9 cellular contexts compared by ENCODE assay signal in the genomic region with DNA sequence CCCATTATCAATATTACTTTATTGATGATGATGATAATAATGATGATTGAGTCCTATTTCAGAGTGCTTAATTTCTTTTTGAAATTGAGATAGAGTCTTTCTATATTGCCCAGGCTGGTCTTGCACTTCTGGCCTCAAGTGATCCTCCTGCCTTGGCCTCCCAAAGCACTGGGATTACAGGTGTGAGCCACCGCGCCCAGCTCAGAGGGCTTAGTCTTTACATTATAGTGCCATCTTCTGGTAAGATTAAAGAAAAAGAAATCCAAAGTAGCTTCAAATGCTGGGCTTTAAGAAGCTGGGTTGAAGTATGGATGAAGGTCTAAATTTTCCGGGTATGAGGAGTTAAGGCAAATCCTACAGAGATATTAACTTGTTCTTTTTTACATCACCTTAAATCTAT. TPM values are rescaled to one million over a fixed set of nuclear protein-coding genes. Genes with fewer than 3 reads are reported as not detected.
DNase-seq lines count a peak whose midpoint lies in the region; ATAC-seq, FAIRE-seq and TF ChIP-seq lines count a peak whose summit lies in the region.
"Had no signal": no experiment of that assay in that cellular context is flagged by ENCODE, and none has a peak within 500 bp of the region (broad histone marks: within the 10 kb centered on the region; RNA-seq: fewer than 3 reads in every experiment).

No MANE protein-coding gene starts in this region.

- H3K4me1 ChIP-seq in A549 (no peaks in the 10 kb centered on the region), OCI-LY3 (ENCODE audit: low read length) (peaks cover 29% of the 10 kb centered on the region), ascending aorta (peaks cover 0 to 10% of the 10 kb centered on the region in 2 donors)

- TF ChIP-seq RAD21 in A549 (conservative IDR thresholded peaks at IDR 0.05 in 1 of 2, IDR thresholded peaks at IDR 0.05 in 1 of 2), result peak; percentile 47 to 55; a peak in 4 of 5 replicates

- intact Hi-C loops in ascending aorta (cut with DNase I), result loop anchor here (5.0 kb wide), 2 partner anchors 114 to 189 kb away; partner anchors contain the start of genes GIPC1 and NDUFB7

- peak; percentile 46 for TF ChIP-seq CTCF in A549 (IDR thresholded peaks at IDR 0.05)
- TF ChIP-seq CTCF in GM12873 (IDR thresholded peaks at IDR 0.05; ENCODE audit: insufficient read depth, low read depth, low read length, missing control alignments), result peak; percentile 31
- TF ChIP-seq CTCF in OCI-LY3 (IDR thresholded peaks at IDR 0.05; ENCODE audit: low read depth, low read length), result peak; percentile 80
- peak; percentile 21 for TF ChIP-seq CTCF in cardiac fibroblast (IDR thresholded peaks at IDR 0.05; ENCODE audit: low read depth, low read length)
- no peak for TF ChIP-seq CTCF in ascending aorta (IDR thresholded peaks at IDR 0.05)

- H3K27me3 ChIP-seq in OCI-LY3 (ENCODE audit: low read depth, low read length) (no peaks in the 10 kb centered on the region), ascending aorta (no peaks in the 10 kb centered on the region)

- TF ChIP-seq EP300 in A549 (IDR thresholded peaks at IDR 0.05), result no peak

- ATAC-seq in A549, result no peak
- no peak for ATAC-seq in GM21423 (IDR thresholded peaks at IDR 0.05; ENCODE audit: unreplicated experiment)

- DNase-seq in A549 (ENCODE audit: low read depth in 1 of 2, low spot score in 1 of 2), result peak in 1 of 2 experiments; percentile 47
- peak; percentile 27 to 50 for DNase-seq in cardiac fibroblast (ENCODE audit: low read depth in 2 of 2)
- peak; percentile 30 to 39 for DNase-seq in stimulated activated CD4-positive, alpha-beta T cell treated with anti-CD3 and anti-CD28 coated beads, Interleukin-2, amount 100 ng/mL, for 24 hours
- no peak for DNase-seq in SK-N-DZ (ENCODE audit: low spot score)
- DNase-seq in ascending aorta (ENCODE audit: low spot score in 2 of 2), result no peak

- POLR2A ChIA-PET in A549 (lab: Yijun Ruan, JAX), result interaction anchor here (0.6 to 1.5 kb wide), 3 partner anchors 112 to 338 kb away, joined by 4 to 5 read pairs (median 5); partner anchors contain the start of gene NDUFB7

- H4K20me1 ChIP-seq in OCI-LY3 (ENCODE audit: insufficient read depth, low read length), result no peaks in the 10 kb centered on the region

- H3K9ac ChIP-seq in OCI-LY3 (ENCODE audit: low read length), result no peak overlapping the region

- H3K36me3 ChIP-seq in OCI-LY3 (replicated peaks; ENCODE audit: low read depth, low read length) (no peaks in the 10 kb centered on the region), ascending aorta (no peaks in the 10 kb centered on the region)

- H3K27ac ChIP-seq in A549 (no peak overlapping the region), OCI-LY3 (ENCODE audit: low read length) (no peak overlapping the region), ascending aorta (no peak overlapping the region)

- H3K79me2 ChIP-seq in OCI-LY3 (ENCODE audit: low read length), result peaks cover 12% of the 10 kb centered on the region

- H3K4me3 ChIP-seq in A549 (no peak overlapping the region), OCI-LY3 (ENCODE audit: low read length) (no peak overlapping the region), cardiac fibroblast (replicated peaks in 1 of 2; ENCODE audit: low read depth in 2 of 2, low read length in 2 of 2) (no peak overlapping the region), ascending aorta (no peak overlapping the region)

- CTCF ChIA-PET in A549 (lab: Yijun Ruan, JAX), result interaction anchor here (0.7 to 7.5 kb wide), 6 partner anchors 9 to 113 kb away, joined by 3 to 81 read pairs (median 4); partner anchors contain the start of gene NDUFB7

- no peak for TF ChIP-seq POLR2A in A549 (IDR thresholded peaks at IDR 0.05; ENCODE audit: low read length)

- no peak for FAIRE-seq in A549 (lab: Jason Lieb, UNC)
- FAIRE-seq: astrocyte had no signal

- 4% methylated on average over 3 of the region's 3 CpGs for WGBS in A549 (ENCODE audit: missing lambda C conversion rate)

- H3K9me3 ChIP-seq in A549 (no peaks in the 10 kb centered on the region), OCI-LY3 (ENCODE audit: insufficient read depth, low read length) (no peaks in the 10 kb centered on the region), ascending aorta (no peaks in the 10 kb centered on the region)

- H3K4me2 ChIP-seq in A549 (no peak overlapping the region), OCI-LY3 (ENCODE audit: low read length) (no peak overlapping the region)

- H2AFZ ChIP-seq in OCI-LY3 (ENCODE audit: low read depth, low read length), result no peak overlapping the region

TF ChIP-seq in A549, 52 proteins besides CTCF, POLR2A, EP300 and RAD21:
- TF ChIP-seq RFX5 (IDR thresholded peaks at IDR 0.05), result no peak
- no peak for TF ChIP-seq EHF (CRISPR knock-in tag; IDR thresholded peaks at IDR 0.05)
- peak; percentile 37; the same call in 2 of the 3 replicates for TF ChIP-seq SMC3 (IDR thresholded peaks at IDR 0.05)

RNA-seq across cellular contexts. Expression of gene ZNF333, which starts 3.4 kb away (rescaled TPM):
- polyA plus RNA-seq in A549 (2011; rRNA removed) (5.7 and 7.0 TPM in 2 replicates), A549 (2017; fragmentation: RNase III; extraction: RNeasy Plus Mini Kit Qiagen cat#74134 plus additional on column Dnase treatment) (2.5 to 3.5 TPM (median 2.8 TPM) in 3 replicates)
- 3.4 and 4.5 TPM in 2 replicates for polyA plus RNA-seq in A549 (2012; cell fraction: cytosol; rRNA removed)
- 13.7 and 15.4 TPM in 2 replicates for polyA plus RNA-seq in A549 (2012; cell fraction: nucleus; rRNA removed)
- 7.6 and 7.9 TPM in 2 replicates for polyA minus RNA-seq in A549 (2011; rRNA and poly(A)+ RNA removed)
- polyA plus RNA-seq in SK-N-DZ (2014; cell fraction: cytosol; rRNA removed), result 13.9 and 17.7 TPM in 2 replicates
- 51.7 and 53.3 TPM in 2 replicates for polyA plus RNA-seq in SK-N-DZ (2014; cell fraction: nucleus; rRNA removed)
- 33.7 TPM for total RNA-seq in ascending aorta

RNA-seq across cellular contexts. Expression of gene ADGRE3, which starts 11.8 kb away (rescaled TPM):
- polyA plus RNA-seq in A549 (2011; rRNA removed), result not detected in 2 replicates
- polyA plus RNA-seq in A549 (2012; cell fraction: cytosol; rRNA removed), result not detected in 2 replicates
- polyA plus RNA-seq in A549 (2012; cell fraction: nucleus; rRNA removed), result not detected in 2 replicates
- not detected in 3 replicates for polyA plus RNA-seq in A549 (2017; fragmentation: RNase III; extraction: RNeasy Plus Mini Kit Qiagen cat#74134 plus additional on column Dnase treatment)
- polyA minus RNA-seq in A549 (2011; rRNA and poly(A)+ RNA removed), result not detected in 2 replicates
- polyA plus RNA-seq in SK-N-DZ (2014; cell fraction: cytosol; rRNA removed), result not detected in 2 replicates
- not detected in 2 replicates for polyA plus RNA-seq in SK-N-DZ (2014; cell fraction: nucleus; rRNA removed)
- not detected for total RNA-seq in ascending aorta
- total RNA-seq: astrocyte had no signal

Comparison
In these comparisons a context has a peak if more than half of its experiments do, and no peak if none do; other contexts are left out.
1. DNase-seq: peak in cardiac fibroblast (2 of 2) and stimulated activated CD4-positive, alpha-beta T cell treated with anti-CD3 and anti-CD28 coated beads, Interleukin-2, amount 100 ng/mL, for 24 hours (2 of 2); none in SK-N-DZ (single experiment) and ascending aorta (0 of 2).
2. CTCF ChIP-seq: peak in A549 (single experiment), GM12873 (single experiment), OCI-LY3 (single experiment) and cardiac fibroblast (single experiment); none in ascending aorta (0 of 3).